Comparison of ENCODE assay signal across 1 cellular context in genomic region chr1:25697426-25698220, GRCh38.
TF ChIP-seq lines count a peak whose summit lies in the region.

No MANE protein-coding gene starts in this region.

TF ChIP-seq in K562, 482 proteins besides CTCF, POLR2A, EP300 and RAD21 (continued from another document):
- TF ChIP-seq PRDM10 (IDR thresholded peaks at IDR 0.05; ENCODE audit: partially characterized antibody) (peak; percentile 82), BRD4 (IDR thresholded peaks at IDR 0.05) (no peak), ZNF444 (CRISPR knock-in tag; IDR thresholded peaks at IDR 0.05) (no peak)
- TF ChIP-seq, protein P1, sequence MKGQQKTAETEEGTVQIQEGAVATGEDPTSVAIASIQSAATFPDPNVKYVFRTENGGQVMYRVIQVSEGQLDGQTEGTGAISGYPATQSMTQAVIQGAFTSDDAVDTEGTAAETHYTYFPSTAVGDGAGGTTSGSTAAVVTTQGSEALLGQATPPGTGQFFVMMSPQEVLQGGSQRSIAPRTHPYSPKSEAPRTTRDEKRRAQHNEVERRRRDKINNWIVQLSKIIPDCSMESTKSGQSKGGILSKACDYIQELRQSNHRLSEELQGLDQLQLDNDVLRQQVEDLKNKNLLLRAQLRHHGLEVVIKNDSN (CRISPR knock-in tag; IDR thresholded peaks at IDR 0.05), result no peak
